19 cellular contexts compared by ENCODE assay signal in genomic region chr11:2554338-2555240, GRCh38.
DNase-seq lines count a peak whose midpoint lies in the region; ATAC-seq and TF ChIP-seq lines count a peak whose summit lies in the region.
"Had no signal": no experiment of that assay in that cellular context is flagged by ENCODE, and none has a peak within 500 bp of the region (broad histone marks: within the 10 kb centered on the region; RNA-seq: fewer than 3 reads in every experiment).

No MANE protein-coding gene starts in this region.

- DNase-seq in CD14-positive monocyte (ENCODE audit: low spot score): peak; percentile 15
- peak; percentile 7 for DNase-seq in WTC11 (ENCODE audit: low spot score)
- peak; percentile 45 for DNase-seq in lower lobe of right lung
- DNase-seq in sciatic nerve (ENCODE audit: low spot score): peak; percentile 45
- no peak for DNase-seq in SK-N-SH
- DNase-seq: activated CD4-positive, alpha-beta T cell treated with anti-CD3 and anti-CD28 coated beads, Interleukin-2, amount 50 U/mL, for 48 hours; activated gamma-delta T cell treated with Interleukin-2 at 50 U/mL for 16 hours; CD8-positive, alpha-beta T cell; naive B cell; NCI-H2081 treated with DMSO at 0.1 percent for 48 hours; NCI-H510A; substantia nigra; T-helper 2 cell had no signal

- POLR2A ChIA-PET in WTC11 (lab: Charles Lee) (interaction anchor here (1.0 kb wide), 1 partner anchor 19 kb away, joined by 3 read pairs; no protein-coding TSS in a partner anchor), SK-N-SH (lab: Yijun Ruan, JAX) (no interaction called here)

- peaks cover 12 to 24% of the 10 kb centered on the region in 2 donors for H3K36me3 Mint-ChIP-seq in CD14-positive monocyte
- peaks cover 7% of the 10 kb centered on the region for H3K36me3 Mint-ChIP-seq in WTC11

- H3K4me3 ChIP-seq in lower lobe of right lung (no peak overlapping the region), SK-N-SH (ENCODE audit: low read depth in 2 of 2, low read length in 1 of 2) (no peak overlapping the region)
- H3K4me3 ChIP-seq: breast epithelium, pancreas had no signal

- ATAC-seq in WTC11 (no peak), lower lobe of right lung (peak; percentile 36 to 48), sciatic nerve (no peak), GM21619 (IDR thresholded peaks at IDR 0.05; ENCODE audit: unreplicated experiment) (no peak), HG03521 (IDR thresholded peaks at IDR 0.05; ENCODE audit: unreplicated experiment) (no peak)
- ATAC-seq: CD8-positive, alpha-beta T cell; pancreas had no signal

- H3F3A ChIP-seq in SK-N-SH (replicated peaks; ENCODE audit: insufficient read depth): no peaks in the 10 kb centered on the region

- H3K79me2 ChIP-seq in SK-N-SH (ENCODE audit: insufficient read depth): no peaks in the 10 kb centered on the region

- H3K4me1 Mint-ChIP-seq in CD14-positive monocyte (peaks cover 24% of the 10 kb centered on the region), WTC11 (peaks cover 3% of the 10 kb centered on the region; the same call in 1 of the 2 replicates)

- no peaks in the 10 kb centered on the region for H3K9me3 ChIP-seq in lower lobe of right lung
- H3K9me3 ChIP-seq in SK-N-SH: no peaks in the 10 kb centered on the region
- H3K9me3 ChIP-seq: breast epithelium, pancreas had no signal

- CTCF ChIA-PET in WTC11 (lab: Charles Lee) (interaction anchor here (0.7 to 2.9 kb wide), 3 partner anchors 22 to 337 kb away, joined by 3 to 7 read pairs (median 4); no protein-coding TSS in a partner anchor), SK-N-SH (lab: Yijun Ruan, JAX) (interaction anchor here (1.0 to 2.7 kb wide), 6 partner anchors 22 to 338 kb away, joined by 3 to 14 read pairs (median 8); partner anchors contain the start of gene CDKN1C)

- 76% methylated on average over 16 of the region's 16 CpGs for WGBS in SK-N-SH (ENCODE audit: low lambda C conversion rate)

- no peaks in the 10 kb centered on the region for H4K20me1 ChIP-seq in SK-N-SH (ENCODE audit: insufficient read depth)

- H3K9ac ChIP-seq in SK-N-SH: no peak overlapping the region

- no peak overlapping the region for H2AFZ ChIP-seq in SK-N-SH (ENCODE audit: low read depth)

- H3K27ac ChIP-seq in lower lobe of right lung (no peak overlapping the region), SK-N-SH (ENCODE audit: low read depth in 2 of 2, low read length in 1 of 2) (no peak overlapping the region)
- H3K27ac ChIP-seq: breast epithelium, pancreas, VCaP had no signal

- TF ChIP-seq EP300 in SK-N-SH (IDR thresholded peaks at IDR 0.05; ENCODE audit: borderline replicate concordance in 1 of 2, low read depth in 1 of 2, low read length in 1 of 2): no peak

- intact Hi-C loops in CD14-positive monocyte (cut with micrococcal nuclease): no loop called here
- intact Hi-C loops in lower lobe of right lung (cut with DNase I): no loop called here
- intact Hi-C loops in sciatic nerve (cut with DNase I): no loop called here

- H3K27ac Mint-ChIP-seq in CD14-positive monocyte (no peak overlapping the region), WTC11 (no peak overlapping the region)
- H3K27ac Mint-ChIP-seq: CD8-positive, alpha-beta T cell; dendritic cell treated with granulocyte-macrophage colony-stimulating factor and Interleukin-4, amounts not matched to agents 40 ng/mL and 50 ng/mL, for 4 days had no signal

- peaks cover 0 to 11% (median 3%) of the 10 kb centered on the region in 7 donors for H3K9me3 Mint-ChIP-seq in CD14-positive monocyte
- peaks cover 17% of the 10 kb centered on the region for H3K9me3 Mint-ChIP-seq in WTC11
- H3K9me3 Mint-ChIP-seq: CD8-positive, alpha-beta T cell; naive B cell had no signal

- H3K4me3 Mint-ChIP-seq in CD14-positive monocyte: no peak overlapping the region
- H3K4me3 Mint-ChIP-seq in WTC11: no peak overlapping the region
- H3K4me3 Mint-ChIP-seq: CD8-positive, alpha-beta T cell; dendritic cell treated with granulocyte-macrophage colony-stimulating factor and Interleukin-4, amounts not matched to agents 40 ng/mL and 50 ng/mL, for 4 days; naive B cell had no signal

- TF ChIP-seq CTCF in CD14-positive monocyte (IDR thresholded peaks at IDR 0.05) (no peak), WTC11 (IDR thresholded peaks at IDR 0.05) (no peak), lower lobe of right lung (IDR thresholded peaks at IDR 0.05) (no peak), SK-N-SH (IDR thresholded peaks at IDR 0.05) (no peak)

- peaks cover 8% of the 10 kb centered on the region for H3K4me1 ChIP-seq in lower lobe of right lung
- H3K4me1 ChIP-seq in SK-N-SH (ENCODE audit: control insufficient read depth in 1 of 2, insufficient read depth in 2 of 2, low read depth in 1 of 2, low read length in 1 of 2): no peaks in the 10 kb centered on the region
- H3K4me1 ChIP-seq: breast epithelium, pancreas had no signal

- no peaks in the 10 kb centered on the region for H3K27me3 ChIP-seq in lower lobe of right lung (ENCODE audit: low read depth)
- no peaks in the 10 kb centered on the region for H3K27me3 ChIP-seq in SK-N-SH (ENCODE audit: insufficient read depth)
- H3K27me3 ChIP-seq: breast epithelium, pancreas had no signal

- H3K27me3 Mint-ChIP-seq in CD14-positive monocyte (ENCODE audit: low read depth in 3 of 3) (peaks cover 0 to 4% (median 3%) of the 10 kb centered on the region in 3 donors), WTC11 (ENCODE audit: low read depth) (peaks cover 97% of the 10 kb centered on the region)
- H3K27me3 Mint-ChIP-seq: dendritic cell treated with granulocyte-macrophage colony-stimulating factor and Interleukin-4, amounts not matched to agents 40 ng/mL and 50 ng/mL, for 4 days had no signal

- no peaks in the 10 kb centered on the region for H3K36me3 ChIP-seq in lower lobe of right lung
- no peaks in the 10 kb centered on the region for H3K36me3 ChIP-seq in SK-N-SH (replicated peaks in 1 of 2; ENCODE audit: control insufficient read depth in 1 of 2, insufficient read depth in 2 of 2, low read length in 1 of 2)
- H3K36me3 ChIP-seq: breast epithelium, pancreas had no signal

- TF ChIP-seq RAD21 in SK-N-SH (IDR thresholded peaks at IDR 0.05; ENCODE audit: low read length): no peak

- no peaks in the 10 kb centered on the region for H3K9me2 ChIP-seq in SK-N-SH

- H3K4me2 ChIP-seq in SK-N-SH: no peak overlapping the region

TF ChIP-seq in WTC11, 78 proteins besides CTCF, POLR2A, EP300 and RAD21 (continues in another document):
- no peak for TF ChIP-seq ATF1 (CRISPR knock-in tag; IDR thresholded peaks at IDR 0.05)
- TF ChIP-seq TEAD4 (CRISPR knock-in tag; IDR thresholded peaks at IDR 0.05): no peak
- no peak for TF ChIP-seq TP53 (CRISPR knock-in tag; IDR thresholded peaks at IDR 0.05)
- TF ChIP-seq, protein P1, sequence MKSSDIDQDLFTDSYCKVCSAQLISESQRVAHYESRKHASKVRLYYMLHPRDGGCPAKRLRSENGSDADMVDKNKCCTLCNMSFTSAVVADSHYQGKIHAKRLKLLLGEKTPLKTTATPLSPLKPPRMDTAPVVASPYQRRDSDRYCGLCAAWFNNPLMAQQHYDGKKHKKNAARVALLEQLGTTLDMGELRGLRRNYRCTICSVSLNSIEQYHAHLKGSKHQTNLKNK (CRISPR knock-in tag; IDR thresholded peaks at IDR 0.05): no peak
- no peak for TF ChIP-seq ATF2 (CRISPR knock-in tag; IDR thresholded peaks at IDR 0.05; ENCODE audit: borderline replicate concordance, low read depth)

TF ChIP-seq in SK-N-SH, 30 proteins besides CTCF, POLR2A, EP300 and RAD21:
- TF ChIP-seq PBX3 (IDR thresholded peaks at IDR 0.05) (no peak), RXRA (IDR thresholded peaks at IDR 0.05; ENCODE audit: borderline replicate concordance, low read depth) (no peak), NFIC (IDR thresholded peaks at IDR 0.05; ENCODE audit: borderline replicate concordance) (no peak), FOXM1 (IDR thresholded peaks at IDR 0.05; ENCODE audit: low read depth) (no peak), YY1 (IDR thresholded peaks at IDR 0.05; ENCODE audit: low read depth) (no peak), POLR2AphosphoS5 (IDR thresholded peaks at IDR 0.05; ENCODE audit: low read depth, low read length) (no peak), MXI1 (IDR thresholded peaks at IDR 0.05; ENCODE audit: low read depth, low read length) (no peak)
- TF ChIP-seq, protein P2, sequence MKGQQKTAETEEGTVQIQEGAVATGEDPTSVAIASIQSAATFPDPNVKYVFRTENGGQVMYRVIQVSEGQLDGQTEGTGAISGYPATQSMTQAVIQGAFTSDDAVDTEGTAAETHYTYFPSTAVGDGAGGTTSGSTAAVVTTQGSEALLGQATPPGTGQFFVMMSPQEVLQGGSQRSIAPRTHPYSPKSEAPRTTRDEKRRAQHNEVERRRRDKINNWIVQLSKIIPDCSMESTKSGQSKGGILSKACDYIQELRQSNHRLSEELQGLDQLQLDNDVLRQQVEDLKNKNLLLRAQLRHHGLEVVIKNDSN (IDR thresholded peaks at IDR 0.05; ENCODE audit: borderline replicate concordance, low read depth): no peak
TF ChIP-seq in SK-N-SH: peak in this region for 0.

Comparison
In these comparisons a context has a peak if more than half of its experiments do, and no peak if none do; other contexts are left out.
1. ATAC-seq: peak in lower lobe of right lung (2 of 2); none in WTC11 (single experiment), sciatic nerve (single experiment), GM21619 (single experiment) and HG03521 (single experiment).